In genomic region chr10:24360286-24361127, GRCh38 we compare ENCODE assay signal across 7 cellular contexts.
A peak's percentile ranks its signal among the peaks of the same experiment; 100 is the strongest.
DNase-seq lines count a peak whose midpoint lies in the region; ATAC-seq and TF ChIP-seq lines count a peak whose summit lies in the region.

No MANE protein-coding gene starts in this region.

- TF ChIP-seq CTCF in GM20000 (IDR thresholded peaks at IDR 0.05; ENCODE audit: extremely low read depth, missing control alignments) (no peak), IMR-90 (conservative IDR thresholded peaks at IDR 0.05; ENCODE audit: low read depth, low read length) (peak; percentile 79), endothelial cell (IDR thresholded peaks at IDR 0.05; ENCODE audit: unreplicated experiment) (peak; percentile 61)

- no peaks in the 10 kb centered on the region for H3K9me3 Mint-ChIP-seq in endothelial cell (ENCODE audit: unreplicated experiment)

- H4K91ac ChIP-seq in IMR-90 (ENCODE audit: insufficient read depth, low read depth, low read length) = no peak overlapping the region

- POLR2A ChIA-PET in IMR-90 (lab: Charles Lee; ENCODE audit: unreplicated experiment) = no interaction called here

- H3K79me1 ChIP-seq in IMR-90 (ENCODE audit: low read depth in 1 of 2, low read length in 2 of 2) = no peaks in the 10 kb centered on the region

- H2AFZ ChIP-seq in IMR-90 (replicated peaks; ENCODE audit: low read length, poor library complexity) = no peak overlapping the region

- H3K14ac ChIP-seq in IMR-90 (replicated peaks; ENCODE audit: low read depth, low read length) = no peak overlapping the region

- H3K4me3 Mint-ChIP-seq in endothelial cell (ENCODE audit: unreplicated experiment) = no peak overlapping the region

- H3K36me3 Mint-ChIP-seq in endothelial cell (ENCODE audit: low read depth, unreplicated experiment) = no peaks in the 10 kb centered on the region

- peak; percentile 60 for DNase-seq in G401 (ENCODE audit: low spot score)
- DNase-seq in GM20000 (ENCODE audit: low spot score) = peak; percentile 39
- DNase-seq in IMR-90 = peak; percentile 73
- DNase-seq in SK-MEL-5 (ENCODE audit: low read depth, low spot score) = peak; percentile 76
- peak; percentile 70 for DNase-seq in endothelial cell (ENCODE audit: low spot score)
- DNase-seq in middle frontal gyrus (ENCODE audit: extremely low spot score, low spot score) = peak; percentile 56
- peak; percentile 61 to 87 for DNase-seq in aorta

- H3K9me3 ChIP-seq in IMR-90 (ENCODE audit: control insufficient read depth, insufficient read depth, low read length) = no peaks in the 10 kb centered on the region
- no peaks in the 10 kb centered on the region for H3K9me3 ChIP-seq in aorta (ENCODE audit: control insufficient read depth, low read length)

- no peak overlapping the region for H3K4me3 ChIP-seq in IMR-90 (ENCODE audit: insufficient read depth, low read depth, low read length)
- no peak overlapping the region for H3K4me3 ChIP-seq in aorta (ENCODE audit: low read length in 2 of 2)

- no peak overlapping the region for H3K4ac ChIP-seq in IMR-90 (ENCODE audit: low read depth, low read length)

- no peak overlapping the region for H3K27ac Mint-ChIP-seq in endothelial cell (ENCODE audit: unreplicated experiment)

- BruUV-seq in IMR-90 (replicated peaks; lab: Mats Ljungman, UMichigan) = no TSS peak

- H2BK120ac ChIP-seq in IMR-90 (ENCODE audit: low read depth, low read length) = no peak overlapping the region

- peaks cover 21% of the 10 kb centered on the region for H3K4me1 Mint-ChIP-seq in endothelial cell (ENCODE audit: unreplicated experiment)

- H4K8ac ChIP-seq in IMR-90 (ENCODE audit: low read depth in 2 of 2, low read length in 2 of 2) = no peak overlapping the region

- no peak overlapping the region for H2BK15ac ChIP-seq in IMR-90 (ENCODE audit: low read depth, low read length)

- H2AK5ac ChIP-seq in IMR-90 (ENCODE audit: low read depth, low read length) = no peak overlapping the region

- H3K4me1 ChIP-seq in IMR-90 (ENCODE audit: control insufficient read depth, insufficient read depth, low read length) = no peaks in the 10 kb centered on the region
- no peaks in the 10 kb centered on the region for H3K4me1 ChIP-seq in aorta (ENCODE audit: control insufficient read depth in 1 of 2, insufficient read depth in 2 of 2, low read length in 2 of 2)

- ATAC-seq in IMR-90 (ENCODE audit: low read depth) (peak; percentile 88), aorta (ENCODE audit: low FRiP score) (peak; percentile 69)

- in situ Hi-C loops in G401 (cut with HindIII; ENCODE audit: low sequenced_read_pairs) (no loop called here), IMR-90 (cut with MboI; ENCODE audit: low sequenced_read_pairs) (loop anchor here (10.0 to 25.0 kb wide), 3 partner anchors 144 to 1198 kb away; no protein-coding TSS in a partner anchor), SK-MEL-5 (cut with HindIII; ENCODE audit: low pct_unique_long_range_greater_than_20kb, low sequenced_read_pairs) (no loop called here)

- no peak overlapping the region for H3K18ac ChIP-seq in IMR-90 (ENCODE audit: low read depth, low read length)

- H3K36me3 ChIP-seq in IMR-90 (ENCODE audit: control insufficient read depth, insufficient read depth, low read length) (no peaks in the 10 kb centered on the region), aorta (ENCODE audit: control insufficient read depth in 1 of 2, insufficient read depth in 2 of 2, low read length in 1 of 2) (no peaks in the 10 kb centered on the region)

- H3K27me3 ChIP-seq in IMR-90 (ENCODE audit: control insufficient read depth, insufficient read depth, low read length) (no peaks in the 10 kb centered on the region), aorta (ENCODE audit: control insufficient read depth in 1 of 2, insufficient read depth in 2 of 2, low read length in 1 of 2) (no peaks in the 10 kb centered on the region)

- H4K5ac ChIP-seq in IMR-90 (ENCODE audit: low read depth, low read length) = no peak overlapping the region

- H3K4me2 ChIP-seq in IMR-90 (ENCODE audit: low read depth, low read length) = no peak overlapping the region

- dilution Hi-C loops in IMR-90 (cut with HindIII; ENCODE audit: low sequenced_read_pairs, unreplicated experiment) = no loop called here

- intact Hi-C loops in IMR-90 (cut with micrococcal nuclease) (loop anchor here (1.0 to 5.0 kb wide), 5 partner anchors 143 to 1202 kb away; partner anchors contain the start of gene KIAA1217), aorta (cut with DNase I) (loop anchor here (2.0 to 10.0 kb wide), 5 partner anchors 144 to 366 kb away; partner anchors contain the start of gene KIAA1217 (in 1 of the 2))

- CTCF ChIA-PET in IMR-90 (lab: Yijun Ruan, JAX) = interaction anchor here (1.0 to 1.5 kb wide), 3 partner anchors 11 to 177 kb away, joined by 3 to 4 read pairs (median 4); partner anchors contain the start of gene KIAA1217

- peak; percentile 90 for TF ChIP-seq RAD21 in IMR-90 (IDR thresholded peaks at IDR 0.05; ENCODE audit: low read length)

- no peak for TF ChIP-seq POLR2A in IMR-90 (IDR thresholded peaks at IDR 0.05; ENCODE audit: low read depth, low read length)

- no peak overlapping the region for H2AK9ac ChIP-seq in IMR-90 (replicated peaks; ENCODE audit: low read depth, low read length, poor library complexity)

- H2BK5ac ChIP-seq in IMR-90 (ENCODE audit: low read depth, low read length, poor library complexity, severe bottlenecking) = no peak overlapping the region

- no peaks in the 10 kb centered on the region for H3K9me1 ChIP-seq in IMR-90 (ENCODE audit: insufficient read depth, low read length)

- no peak overlapping the region for H3K23ac ChIP-seq in IMR-90 (ENCODE audit: low read depth, low read length)

- H3K56ac ChIP-seq in IMR-90 (ENCODE audit: extremely low read depth, insufficient read depth, low read length) = no peak overlapping the region

- no peak overlapping the region for H3K9ac ChIP-seq in IMR-90 (ENCODE audit: low read depth, low read length)

- no CpG with 5 or more reads among the region's 12 CpGs for WGBS in IMR-90 (ENCODE audit: extremely low coverage in 2 of 2, insufficient read length in 1 of 2), 2 experiments
- 27 to 29% methylated on average over 12 of the region's 12 CpGs for WGBS in aorta, 2 donors

- H4K20me1 ChIP-seq in IMR-90 (ENCODE audit: insufficient read depth, low read length) = no peaks in the 10 kb centered on the region

- H3K27ac ChIP-seq in IMR-90 (ENCODE audit: insufficient read depth, low read length) = no peak overlapping the region
- H3K27ac ChIP-seq in aorta (ENCODE audit: low read depth in 1 of 2, low read length in 2 of 2) = no peak overlapping the region

- H2BK20ac ChIP-seq in IMR-90 (ENCODE audit: low read depth, low read length) = no peak overlapping the region

- H3K27me3 Mint-ChIP-seq in endothelial cell (ENCODE audit: unreplicated experiment) = peaks cover 2% of the 10 kb centered on the region

TF ChIP-seq in IMR-90, 13 proteins besides CTCF, POLR2A, EP300 and RAD21:
- no peak for TF ChIP-seq FOS (IDR thresholded peaks at IDR 0.05; ENCODE audit: low read depth, low read length)
- peak; percentile 86 for TF ChIP-seq SMC3 (IDR thresholded peaks at IDR 0.05; ENCODE audit: low read depth, low read length)
